ENCODE assay signal across 8 cellular contexts in genomic region chr22:50628543-50629134, GRCh38. TPM values are rescaled to one million over a fixed set of nuclear protein-coding genes. Genes with fewer than 3 reads are reported as not detected.
DNase-seq lines count a peak whose midpoint lies in the region; ATAC-seq, FAIRE-seq and TF ChIP-seq lines count a peak whose summit lies in the region.

No MANE protein-coding gene starts in this region.

- peak overlapping the region; percentile 62 for H3K27ac ChIP-seq in CD8-positive, alpha-beta T cell (ENCODE audit: low read depth, low read length)
- peak overlapping the region; percentile 70 for H3K27ac ChIP-seq in effector memory CD4-positive, alpha-beta T cell (ENCODE audit: insufficient read depth, low read length, poor library complexity, severe bottlenecking)

- POLR2A ChIA-PET in CD8-positive, alpha-beta T cell (lab: Charles Lee): interaction anchor here (1.3 to 2.6 kb wide), 2 partner anchors 81 to 103 kb away, joined by 3 to 11 read pairs; partner anchors contain the start of gene SCO2

- H3K4me3 Mint-ChIP-seq in CD8-positive, alpha-beta T cell: peak overlapping the region; percentile 91

- H3K4me1 Mint-ChIP-seq in CD8-positive, alpha-beta T cell (ENCODE audit: low read depth): peaks cover 16% of the 10 kb centered on the region

- CTCF ChIA-PET in CD8-positive, alpha-beta T cell (lab: Charles Lee): interaction anchor here (0.7 to 1.7 kb wide), 2 partner anchors 8 to 103 kb away, joined by 3 to 7 read pairs; partner anchors contain the start of gene SCO2

- peaks cover 5% of the 10 kb centered on the region for H3K36me3 ChIP-seq in CD8-positive, alpha-beta T cell (ENCODE audit: insufficient read depth, low read length)
- H3K36me3 ChIP-seq in Loucy (ENCODE audit: insufficient read depth, low read length): no peaks in the 10 kb centered on the region
- peaks cover 18% of the 10 kb centered on the region for H3K36me3 ChIP-seq in effector memory CD4-positive, alpha-beta T cell (ENCODE audit: control insufficient read depth, insufficient read depth, low read length)
- H3K36me3 ChIP-seq in neuron (ENCODE audit: insufficient read depth, low read length): no peaks in the 10 kb centered on the region

- no peak for TF ChIP-seq CTCF in CD8-positive, alpha-beta T cell (IDR thresholded peaks at IDR 0.05)
- TF ChIP-seq CTCF in Loucy (conservative IDR thresholded peaks at IDR 0.05; ENCODE audit: low read length): no peak

- peaks cover 17% of the 10 kb centered on the region for H3K36me3 Mint-ChIP-seq in CD8-positive, alpha-beta T cell

- H3K27ac Mint-ChIP-seq in CD8-positive, alpha-beta T cell: peak overlapping the region; percentile 95

- H3K4me1 ChIP-seq in CD8-positive, alpha-beta T cell (ENCODE audit: insufficient read depth, low read length): peaks cover 20% of the 10 kb centered on the region
- H3K4me1 ChIP-seq in Loucy (ENCODE audit: insufficient read depth, low read length, poor library complexity, severe bottlenecking) (peaks cover 26% of the 10 kb centered on the region), neuron (ENCODE audit: insufficient read depth, low read length) (peaks cover 27% of the 10 kb centered on the region)
- H3K4me1 ChIP-seq in effector memory CD4-positive, alpha-beta T cell (ENCODE audit: control insufficient read depth, insufficient read depth, low read length, poor library complexity, severe bottlenecking): peaks cover 13% of the 10 kb centered on the region

- H2AFZ ChIP-seq in Loucy (ENCODE audit: low read length): peak overlapping the region; percentile 89
- no peak overlapping the region for H2AFZ ChIP-seq in neuron (ENCODE audit: low read depth, low read length)

- intact Hi-C loops in CD8-positive, alpha-beta T cell (cut with DNase I, micrococcal nuclease): loop anchor here (1.0 to 5.0 kb wide), 11 partner anchors 28 to 656 kb away; partner anchors contain the start of genes PPP6R2 (in 2 of the 2), CHKB (in 1 of the 2), LMF2 (in 1 of the 2) and MAPK8IP2 (in 1 of the 2)

- FAIRE-seq in RCC 7860 (lab: Jason Lieb, UNC): no peak

- no peaks in the 10 kb centered on the region for H3K9me3 ChIP-seq in CD8-positive, alpha-beta T cell (ENCODE audit: low read length)
- H3K9me3 ChIP-seq in Loucy (ENCODE audit: insufficient read depth, low read depth, low read length) (no peaks in the 10 kb centered on the region), neuron (ENCODE audit: low read length) (no peaks in the 10 kb centered on the region)
- H3K9me3 ChIP-seq in effector memory CD4-positive, alpha-beta T cell (ENCODE audit: control insufficient read depth, low read length): no peaks in the 10 kb centered on the region

- H3K27me3 ChIP-seq in CD8-positive, alpha-beta T cell (ENCODE audit: insufficient read depth, low read length): no peaks in the 10 kb centered on the region
- H3K27me3 ChIP-seq in Loucy (ENCODE audit: insufficient read depth, low read length, poor library complexity, severe bottlenecking) (no peaks in the 10 kb centered on the region), neuron (ENCODE audit: insufficient read depth, low read length) (no peaks in the 10 kb centered on the region)
- H3K27me3 ChIP-seq in effector memory CD4-positive, alpha-beta T cell (replicated peaks; ENCODE audit: control insufficient read depth, insufficient read depth, low read length, poor library complexity, severe bottlenecking): no peaks in the 10 kb centered on the region

- H4K20me1 ChIP-seq in Loucy (ENCODE audit: insufficient read depth, low read length, poor library complexity, severe bottlenecking): no peaks in the 10 kb centered on the region

- peak overlapping the region; percentile 44 for H3K4me3 ChIP-seq in CD8-positive, alpha-beta T cell (ENCODE audit: low read depth, low read length)
- H3K4me3 ChIP-seq in Loucy (ENCODE audit: low read length, poor library complexity, severe bottlenecking) (peak overlapping the region; percentile 98), neuron (ENCODE audit: low read length) (peak overlapping the region; percentile 56)
- H3K4me3 ChIP-seq in effector memory CD4-positive, alpha-beta T cell (ENCODE audit: insufficient read depth, low read depth, low read length, poor library complexity, severe bottlenecking): peak overlapping the region; percentile 67

- H3K27me3 Mint-ChIP-seq in CD8-positive, alpha-beta T cell (ENCODE audit: low read depth): no peaks in the 10 kb centered on the region

- peak in 4 of 7 experiments; percentile 16 to 45 (median 26) for DNase-seq in CD8-positive, alpha-beta T cell
- DNase-seq in effector memory CD4-positive, alpha-beta T cell: no peak
- DNase-seq in NCI-H146 (lab: John Stamatoyannopoulos, UW): no peak
- no peak for DNase-seq in RCC 7860 (ENCODE audit: low spot score)

- H3K9ac ChIP-seq in Loucy (ENCODE audit: low read depth, low read length, poor library complexity, severe bottlenecking): peak overlapping the region; percentile 97

- no peaks in the 10 kb centered on the region for H3K9me3 Mint-ChIP-seq in CD8-positive, alpha-beta T cell

- H3F3A ChIP-seq in Loucy (ENCODE audit: low read depth): no peaks in the 10 kb centered on the region

- peak; percentile 8 for ATAC-seq in CD8-positive, alpha-beta T cell
- ATAC-seq in GM19397 (IDR thresholded peaks at IDR 0.05; ENCODE audit: unreplicated experiment): no peak
- ATAC-seq in GM19467 (IDR thresholded peaks at IDR 0.05; ENCODE audit: unreplicated experiment): no peak

- H3K4me2 ChIP-seq in Loucy (ENCODE audit: low read depth, low read length, poor library complexity, severe bottlenecking): peak overlapping the region; percentile 99

- H3K9me2 ChIP-seq in Loucy (replicated peaks; ENCODE audit: low read depth, low read length): no peaks in the 10 kb centered on the region

- 0 out of 2 replicates have a peak, but pooled peaks cover 7% of the 10 kb centered on the region for H3K79me2 ChIP-seq in Loucy (ENCODE audit: insufficient read depth, low read length)

RNA-seq across cellular contexts. Expression of gene ARSA, which starts 0.7 kb away (rescaled TPM):
- total RNA-seq in CD8-positive, alpha-beta T cell: 10 to 100 TPM; 37.1 to 43.4 TPM

RNA-seq across cellular contexts. Expression of gene MAPK8IP2, which starts 28.0 kb away (rescaled TPM):
- under 1 TPM; 0.16 to 0.42 TPM for total RNA-seq in CD8-positive, alpha-beta T cell

RNA-seq across cellular contexts. Expression of gene SHANK3, which starts 44.0 kb away (rescaled TPM):
- not detected for total RNA-seq in CD8-positive, alpha-beta T cell

RNA-seq across cellular contexts. Expression of gene CHKB, which starts 46.0 kb away (rescaled TPM):
- total RNA-seq in CD8-positive, alpha-beta T cell: 100 to 1,000 TPM; 112 to 115 TPM

RNA-seq across cellular contexts. Expression of gene CPT1B, which starts 50.4 kb away (rescaled TPM):
- total RNA-seq in CD8-positive, alpha-beta T cell: 10 to 100 TPM; 42.4 to 46.0 TPM

Comparison
In these comparisons a context has a peak if more than half of its experiments do, and no peak if none do; other contexts are left out.
1. DNase-seq: peak in CD8-positive, alpha-beta T cell (4 of 7); none in effector memory CD4-positive, alpha-beta T cell (0 of 3), NCI-H146 (single experiment) and RCC 7860 (single experiment).
2. H3K4me3 ChIP-seq: peak in every context shown above with its lines; median percentile 98 in Loucy; 67 in effector memory CD4-positive, alpha-beta T cell; 56 in neuron; 44 in CD8-positive, alpha-beta T cell.